ENCODE assay signal across 8 cellular contexts in genomic region chr14:68664225-68664681, GRCh38.
A peak's percentile ranks its signal among the peaks of the same experiment; 100 is the strongest.
DNase-seq lines count a peak whose midpoint lies in the region; ATAC-seq lines count a peak whose summit lies in the region.

No MANE protein-coding gene starts in this region.

- no peaks in the 10 kb centered on the region for H3K9me3 Mint-ChIP-seq in activated naive CD8-positive, alpha-beta T cell (ENCODE audit: low read depth)
- H3K9me3 Mint-ChIP-seq in stimulated activated naive CD8-positive, alpha-beta T cell treated with anti-CD3 and anti-CD28 coated beads, Interleukin-15, Interleukin-2, amounts not matched to agents 100 ng/mL and 50 ng/mL, for 24 hours = no peaks in the 10 kb centered on the region

- H3K27me3 Mint-ChIP-seq in activated naive CD8-positive, alpha-beta T cell = no peaks in the 10 kb centered on the region
- no peaks in the 10 kb centered on the region for H3K27me3 Mint-ChIP-seq in stimulated activated naive CD8-positive, alpha-beta T cell treated with anti-CD3 and anti-CD28 coated beads, Interleukin-15, Interleukin-2, amounts not matched to agents 100 ng/mL and 50 ng/mL, for 24 hours

- ATAC-seq in left lobe of liver (peak; percentile 62), GM18502 (IDR thresholded peaks at IDR 0.05; ENCODE audit: poor library complexity, unreplicated experiment) (no peak), GM18858 (IDR thresholded peaks at IDR 0.05; ENCODE audit: unreplicated experiment) (no peak)

- H3K4me1 Mint-ChIP-seq in activated naive CD8-positive, alpha-beta T cell (ENCODE audit: low read depth) = peaks cover 25% of the 10 kb centered on the region
- H3K4me1 Mint-ChIP-seq in stimulated activated naive CD8-positive, alpha-beta T cell treated with anti-CD3 and anti-CD28 coated beads, Interleukin-15, Interleukin-2, amounts not matched to agents 100 ng/mL and 50 ng/mL, for 24 hours (ENCODE audit: low read depth) = peaks cover 62% of the 10 kb centered on the region

- H3K4me3 Mint-ChIP-seq in activated naive CD8-positive, alpha-beta T cell = peak overlapping the region; percentile 78
- peak overlapping the region; percentile 66 for H3K4me3 Mint-ChIP-seq in stimulated activated naive CD8-positive, alpha-beta T cell treated with anti-CD3 and anti-CD28 coated beads, Interleukin-15, Interleukin-2, amounts not matched to agents 100 ng/mL and 50 ng/mL, for 24 hours

- peaks cover 2% of the 10 kb centered on the region for H3K36me3 Mint-ChIP-seq in activated naive CD8-positive, alpha-beta T cell
- no peaks in the 10 kb centered on the region for H3K36me3 Mint-ChIP-seq in stimulated activated naive CD8-positive, alpha-beta T cell treated with anti-CD3 and anti-CD28 coated beads, Interleukin-15, Interleukin-2, amounts not matched to agents 100 ng/mL and 50 ng/mL, for 24 hours (ENCODE audit: low read depth)

- H3K27ac Mint-ChIP-seq in activated naive CD8-positive, alpha-beta T cell = peak overlapping the region; percentile 80
- peak overlapping the region; percentile 82 for H3K27ac Mint-ChIP-seq in stimulated activated naive CD8-positive, alpha-beta T cell treated with anti-CD3 and anti-CD28 coated beads, Interleukin-15, Interleukin-2, amounts not matched to agents 100 ng/mL and 50 ng/mL, for 24 hours

- peak; percentile 58 for DNase-seq in activated CD8-positive, alpha-beta memory T cell treated with anti-CD3 and anti-CD28 coated beads for 24 hours
- no peak for DNase-seq in activated CD8-positive, alpha-beta memory T cell treated with anti-CD3 and anti-CD28 coated beads, Interleukin-2, amount 50 U/mL, for 48 hours
- DNase-seq in left lobe of liver (ENCODE audit: low spot score) (peak; percentile 41), HK-2 (ENCODE audit: unreplicated experiment) (no peak)

Comparison
In these comparisons a context has a peak if more than half of its experiments do, and no peak if none do; other contexts are left out.
1. DNase-seq: peak in activated CD8-positive, alpha-beta memory T cell treated with anti-CD3 and anti-CD28 coated beads for 24 hours (single experiment) and left lobe of liver (single experiment); none in activated CD8-positive, alpha-beta memory T cell treated with anti-CD3 and anti-CD28 coated beads, Interleukin-2, amount 50 U/mL, for 48 hours (single experiment) and HK-2 (single experiment).